ENCODE assay signal across 15 cellular contexts in genomic region chr6:77040566-77041195, GRCh38.
"Had no signal": no experiment of that assay in that cellular context is flagged by ENCODE, and none has a peak within 500 bp of the region (broad histone marks: within the 10 kb centered on the region; RNA-seq: fewer than 3 reads in every experiment).

No MANE protein-coding gene starts in this region.

- H3K27ac Mint-ChIP-seq: activated CD4-positive, alpha-beta memory T cell treated with anti-CD3 and anti-CD28 coated beads, Interleukin-2, amount 10 ng/mL, durations not matched to agents 7 days and 5 days; activated CD4-positive, alpha-beta T cell treated with anti-CD3 and anti-CD28 coated beads for 36 hours; activated T-helper 1 cell treated with anti-CD3 and anti-CD28 coated beads, Interleukin-12 subunit alpha, Interleukin-12 subunit beta, Interleukin-2, Interleukin-4 antibody, amounts not matched to agents 30 ng/mL and 10 ng/mL and 1 ng/mL, durations not matched to agents 14 hours and 24 hours and 36 hours had no signal

- DNase-seq: activated CD4-positive, alpha-beta memory T cell treated with anti-CD3 and anti-CD28 coated beads, Interleukin-2, amount 10 ng/mL, durations not matched to agents 7 days and 5 days; activated CD4-positive, alpha-beta T cell treated with anti-CD3 and anti-CD28 coated beads for 36 hours; activated CD8-positive, alpha-beta memory T cell treated with anti-CD3 and anti-CD28 coated beads, Interleukin-2, amount 50 U/mL, for 48 hours; activated naive CD4-positive, alpha-beta T cell; left ventricle myocardium superior; ovary; sigmoid colon; stimulated activated CD4-positive, alpha-beta T cell treated with anti-CD3 and anti-CD28 coated beads, Interleukin-12 subunit alpha, Interleukin-12 subunit beta, amount 100 ng/mL, for 4 hours; stimulated activated naive CD8-positive, alpha-beta T cell treated with anti-CD3 and anti-CD28 coated beads, Interleukin-15, Interleukin-2, amounts not matched to agents 100 U/mL and 50 U/mL, for 24 hours; T-helper 1 cell; upper lobe of right lung had no signal

- ATAC-seq: activated CD4-positive, alpha-beta T cell treated with anti-CD3 and anti-CD28 coated beads for 36 hours; esophagus mucosa; gastroesophageal sphincter; left ventricle myocardium superior; stimulated activated naive CD8-positive, alpha-beta T cell treated with anti-CD3 and anti-CD28 coated beads, Interleukin-15, Interleukin-2, amounts not matched to agents 100 U/mL and 50 U/mL, for 24 hours; upper lobe of right lung had no signal

- H3K9me3 ChIP-seq: ovary had no signal

- H3K27me3 ChIP-seq: gastroesophageal sphincter, ovary, sigmoid colon, upper lobe of right lung had no signal

- H3K27ac ChIP-seq: gastroesophageal sphincter, ovary, sigmoid colon, upper lobe of right lung, VCaP had no signal

- H3K36me3 ChIP-seq: ovary, sigmoid colon, upper lobe of right lung had no signal

- H3K4me1 ChIP-seq: gastroesophageal sphincter, sigmoid colon, upper lobe of right lung had no signal

- H3K27me3 Mint-ChIP-seq: activated CD4-positive, alpha-beta memory T cell treated with anti-CD3 and anti-CD28 coated beads, Interleukin-2, amount 10 ng/mL, durations not matched to agents 7 days and 5 days; activated CD4-positive, alpha-beta T cell treated with anti-CD3 and anti-CD28 coated beads for 36 hours had no signal

- H3K4me3 ChIP-seq: gastroesophageal sphincter, ovary, sigmoid colon, upper lobe of right lung had no signal

- H3K4me1 Mint-ChIP-seq: activated CD4-positive, alpha-beta memory T cell treated with anti-CD3 and anti-CD28 coated beads, Interleukin-2, amount 10 ng/mL, durations not matched to agents 7 days and 5 days; activated CD4-positive, alpha-beta T cell treated with anti-CD3 and anti-CD28 coated beads for 36 hours had no signal

- H3K4me3 Mint-ChIP-seq: activated CD4-positive, alpha-beta memory T cell treated with anti-CD3 and anti-CD28 coated beads, Interleukin-2, amount 10 ng/mL, durations not matched to agents 7 days and 5 days; activated CD4-positive, alpha-beta T cell treated with anti-CD3 and anti-CD28 coated beads for 36 hours; activated T-helper 1 cell treated with anti-CD3 and anti-CD28 coated beads, Interleukin-12 subunit alpha, Interleukin-12 subunit beta, Interleukin-2, Interleukin-4 antibody, amounts not matched to agents 30 ng/mL and 10 ng/mL and 1 ng/mL, durations not matched to agents 14 hours and 24 hours and 36 hours had no signal
